16 cellular contexts compared by ENCODE assay signal in genomic region chr14:72855913-72856312, GRCh38. TPM values are rescaled to one million over a fixed set of nuclear protein-coding genes. Genes with fewer than 3 reads are reported as not detected.
DNase-seq lines count a peak whose midpoint lies in the region; ATAC-seq and TF ChIP-seq lines count a peak whose summit lies in the region.
"Had no signal": no experiment of that assay in that cellular context is flagged by ENCODE, and none has a peak within 500 bp of the region (broad histone marks: within the 10 kb centered on the region; RNA-seq: fewer than 3 reads in every experiment).

No MANE protein-coding gene starts in this region.

- POLR2A ChIA-PET in activated CD8-positive, alpha-beta T cell treated with anti-CD3 and anti-CD28 coated beads for 36 hours (lab: Charles Lee): no interaction called here

- no peaks in the 10 kb centered on the region for H3K9me3 Mint-ChIP-seq in activated CD8-positive, alpha-beta T cell treated with anti-CD3 and anti-CD28 coated beads for 36 hours
- H3K9me3 Mint-ChIP-seq: activated T-cell treated with anti-CD3 and anti-CD28 coated beads, Interleukin-2, amount 50 U/mL, for 24 hours had no signal

- in situ Hi-C loops in mammary epithelial cell (cut with MboI; ENCODE audit: low sequenced_read_pairs in 2 of 2): no loop called here

- H3K36me3 Mint-ChIP-seq in activated CD8-positive, alpha-beta T cell treated with anti-CD3 and anti-CD28 coated beads for 36 hours (ENCODE audit: low read depth): no peaks in the 10 kb centered on the region

- H3K27ac Mint-ChIP-seq in activated CD8-positive, alpha-beta T cell treated with anti-CD3 and anti-CD28 coated beads for 36 hours: no peak overlapping the region
- H3K27ac Mint-ChIP-seq: activated T-cell treated with anti-CD3 and anti-CD28 coated beads, Interleukin-2, amount 50 U/mL, for 24 hours; B cell had no signal

- DNase-seq in AG08395 (ENCODE audit: low spot score) (peak; percentile 66), HT1080 (ENCODE audit: low read depth) (peak; percentile 6), mammary epithelial cell (peak; percentile 88), left lobe of liver (ENCODE audit: low spot score) (no peak), NCI-H2171 (lab: John Stamatoyannopoulos, UW) (no peak), aorta (no peak)
- DNase-seq in activated CD8-positive, alpha-beta T cell treated with anti-CD3 and anti-CD28 coated beads for 36 hours: no peak
- DNase-seq: activated CD4-positive, CD25-positive, alpha-beta regulatory T cell treated with anti-CD3 and anti-CD28 coated beads, Interleukin-2, amount 50 U/mL, for 72 hours; activated T-cell treated with anti-CD3 and anti-CD28 coated beads, Interleukin-2, amount 50 U/mL, for 24 hours; islet precursor cell; NCI-H510A; spleen; uterus had no signal

- intact Hi-C loops in mammary epithelial cell (cut with micrococcal nuclease): no loop called here
- intact Hi-C loops in activated CD8-positive, alpha-beta T cell treated with anti-CD3 and anti-CD28 coated beads for 36 hours (cut with micrococcal nuclease): no loop called here
- intact Hi-C loops in aorta (cut with DNase I): no loop called here

- H3K79me2 ChIP-seq in mammary epithelial cell (ENCODE audit: insufficient read depth, low read length): no peaks in the 10 kb centered on the region

- no peaks in the 10 kb centered on the region for H4K20me1 ChIP-seq in mammary epithelial cell (ENCODE audit: insufficient read depth, low read length)

- H3K9ac ChIP-seq in mammary epithelial cell (ENCODE audit: insufficient read depth, low read length): no peak overlapping the region

- no peaks in the 10 kb centered on the region for H3K9me3 ChIP-seq in mammary epithelial cell (replicated peaks; ENCODE audit: insufficient read depth, low read length)
- no peaks in the 10 kb centered on the region for H3K9me3 ChIP-seq in aorta (ENCODE audit: control insufficient read depth, low read length)
- H3K9me3 ChIP-seq: SJSA1, spleen, uterus had no signal

- H3K27ac ChIP-seq in mammary epithelial cell (ENCODE audit: insufficient read depth, low read depth, low read length) (no peak overlapping the region), aorta (ENCODE audit: low read depth in 1 of 2, low read length in 2 of 2) (no peak overlapping the region)
- H3K27ac ChIP-seq: SJSA1, spleen, uterus had no signal

- no peaks in the 10 kb centered on the region for H3K27me3 Mint-ChIP-seq in activated CD8-positive, alpha-beta T cell treated with anti-CD3 and anti-CD28 coated beads for 36 hours
- H3K27me3 Mint-ChIP-seq: activated T-cell treated with anti-CD3 and anti-CD28 coated beads, Interleukin-2, amount 50 U/mL, for 24 hours; B cell had no signal

- H3K4me3 ChIP-seq in mammary epithelial cell (replicated peaks in 1 of 3; ENCODE audit: insufficient read depth in 1 of 3, low read depth in 2 of 3, low read length in 3 of 3) (no peak overlapping the region), aorta (ENCODE audit: low read length in 2 of 2) (no peak overlapping the region)
- H3K4me3 ChIP-seq: SJSA1, spleen, uterus had no signal

- no peak overlapping the region for H2AFZ ChIP-seq in mammary epithelial cell (ENCODE audit: low read depth, low read length)

- H3K27me3 ChIP-seq in mammary epithelial cell (ENCODE audit: insufficient read depth, low read length) (no peaks in the 10 kb centered on the region), aorta (ENCODE audit: control insufficient read depth in 1 of 2, insufficient read depth in 2 of 2, low read length in 1 of 2) (no peaks in the 10 kb centered on the region)
- H3K27me3 ChIP-seq: SJSA1, spleen, uterus had no signal

- CTCF ChIA-PET in mammary epithelial cell (lab: Charles Lee; ENCODE audit: low non-redundant PET): no interaction called here
- CTCF ChIA-PET in activated CD8-positive, alpha-beta T cell treated with anti-CD3 and anti-CD28 coated beads for 36 hours (lab: Charles Lee): interaction anchor here (1.2 kb wide), 1 partner anchor 31 kb away, joined by 3 read pairs; no protein-coding TSS in a partner anchor

- H3K4me1 ChIP-seq in mammary epithelial cell (ENCODE audit: insufficient read depth, low read length) (no peaks in the 10 kb centered on the region), aorta (ENCODE audit: control insufficient read depth in 1 of 2, insufficient read depth in 2 of 2, low read length in 2 of 2) (peaks cover 0 to 3% of the 10 kb centered on the region in 2 donors)
- H3K4me1 ChIP-seq: SJSA1, uterus had no signal

- WGBS in mammary epithelial cell (ENCODE audit: low coverage, missing lambda C conversion rate): 0% methylated on average over 1 of the region's 1 CpG
- WGBS in aorta, 2 donors: 62 to 78% methylated on average over 1 of the region's 1 CpG

- H3K4me1 Mint-ChIP-seq in activated CD8-positive, alpha-beta T cell treated with anti-CD3 and anti-CD28 coated beads for 36 hours (ENCODE audit: low read depth): peaks cover 7% of the 10 kb centered on the region

- no peak overlapping the region for H3K4me3 Mint-ChIP-seq in activated CD8-positive, alpha-beta T cell treated with anti-CD3 and anti-CD28 coated beads for 36 hours
- H3K4me3 Mint-ChIP-seq: activated T-cell treated with anti-CD3 and anti-CD28 coated beads, Interleukin-2, amount 50 U/mL, for 24 hours; B cell had no signal

- dilution Hi-C loops in mammary epithelial cell (cut with HindIII; ENCODE audit: low sequenced_read_pairs): loop anchor here (5.0 kb wide), 1 partner anchor 54 kb away; no protein-coding TSS in a partner anchor

- H3K36me3 ChIP-seq in mammary epithelial cell (ENCODE audit: insufficient read depth, low read length): no peaks in the 10 kb centered on the region
- H3K36me3 ChIP-seq in aorta (ENCODE audit: control insufficient read depth in 1 of 2, insufficient read depth in 2 of 2, low read length in 1 of 2): no peaks in the 10 kb centered on the region
- H3K36me3 ChIP-seq: SJSA1, spleen, uterus had no signal

- ATAC-seq in left lobe of liver (peak; percentile 66), GM21390 (IDR thresholded peaks at IDR 0.05; ENCODE audit: unreplicated experiment) (no peak), aorta (ENCODE audit: low FRiP score) (no peak)
- no peak for ATAC-seq in activated CD8-positive, alpha-beta T cell treated with anti-CD3 and anti-CD28 coated beads for 36 hours

- no peak overlapping the region for H3K4me2 ChIP-seq in mammary epithelial cell (ENCODE audit: insufficient read depth, low read depth, low read length)

- BruUV-seq in mammary epithelial cell (replicated peaks; lab: Mats Ljungman, UMichigan): no TSS peak

- no peak for TF ChIP-seq CTCF in mammary epithelial cell (conservative IDR thresholded peaks at IDR 0.05 in 1 of 2, IDR thresholded peaks at IDR 0.05 in 1 of 2; ENCODE audit: extremely low read depth in 1 of 2, insufficient read depth in 1 of 2, low read depth in 1 of 2, low read length in 2 of 2)
- no peak for TF ChIP-seq CTCF in activated CD8-positive, alpha-beta T cell treated with anti-CD3 and anti-CD28 coated beads for 36 hours (IDR thresholded peaks at IDR 0.05)

RNA-seq across cellular contexts. Expression of gene DPF3, which starts 38.0 kb away (rescaled TPM):
- 2.2 and 3.0 TPM in 2 replicates for total RNA-seq in HT1080 (2014; rRNA removed; shearing (Covaris generic))
- 3.8 and 4.5 TPM in 2 replicates for polyA plus RNA-seq in HT1080 (2015; cell fraction: cytosol; rRNA removed)
- polyA plus RNA-seq in HT1080 (2015; cell fraction: nucleus; rRNA removed): 9.4 and 10.9 TPM in 2 replicates
- 1 to 10 TPM; 1.8 to 1.9 TPM for total RNA-seq in mammary epithelial cell
- polyA plus RNA-seq in mammary epithelial cell: 0.57 TPM
- polyA minus RNA-seq in mammary epithelial cell: 3.2 TPM
- 5.2 TPM for total RNA-seq in left lobe of liver
- under 1 TPM; 0.13 to 0.54 TPM for total RNA-seq in activated CD8-positive, alpha-beta T cell treated with anti-CD3 and anti-CD28 coated beads for 36 hours
- total RNA-seq in aorta: 1 to 10 TPM in 1 of 2 donors, under 1 TPM in 1; 0.65 to 2.2 TPM
- under 1 TPM; 0.15 to 0.75 TPM for polyA plus RNA-seq in aorta

Comparison
In these comparisons a context has a peak if more than half of its experiments do, and no peak if none do; other contexts are left out.
1. DNase-seq: peak in AG08395 (single experiment), HT1080 (single experiment) and mammary epithelial cell (single experiment); none in left lobe of liver (single experiment), activated CD8-positive, alpha-beta T cell treated with anti-CD3 and anti-CD28 coated beads for 36 hours (single experiment), NCI-H2171 (single experiment) and aorta (0 of 2).